14 cellular contexts compared by ENCODE assay signal in the genomic region with DNA sequence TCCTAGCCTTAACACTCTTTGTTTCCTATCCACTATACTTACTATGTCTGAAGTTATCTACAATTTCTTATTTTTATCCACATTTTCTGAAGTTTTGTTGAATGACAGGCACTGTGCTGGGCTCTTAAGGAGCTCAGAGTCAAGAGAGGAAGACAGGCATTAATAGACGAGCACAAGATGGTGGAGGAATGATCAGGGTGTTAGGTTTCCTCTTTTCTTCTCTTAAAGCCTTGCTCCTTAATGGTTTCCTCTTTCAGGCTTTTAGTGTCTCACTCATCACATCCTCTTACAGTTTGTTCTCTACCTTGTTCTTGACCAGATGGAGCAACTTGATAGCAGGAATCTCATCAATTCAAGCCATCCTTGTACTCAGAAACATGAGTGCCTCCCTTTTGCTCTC. TPM values are rescaled to one million over a fixed set of nuclear protein-coding genes. Genes with fewer than 3 reads are reported as not detected.
DNase-seq lines count a peak whose midpoint lies in the region; ATAC-seq lines count a peak whose summit lies in the region.
"Had no signal": no experiment of that assay in that cellular context is flagged by ENCODE, and none has a peak within 500 bp of the region (broad histone marks: within the 10 kb centered on the region; RNA-seq: fewer than 3 reads in every experiment).

No MANE protein-coding gene starts in this region.

- peaks cover 68% of the 10 kb centered on the region for H3K4me1 Mint-ChIP-seq in T-helper 2 cell treated with Interferon-gamma antibody and Interleukin-4, amounts not matched to agents 5 μg/mL and 100 μg/mL, for 36 hours (ENCODE audit: low read depth)
- H3K4me1 Mint-ChIP-seq in naive thymus-derived CD8-positive, alpha-beta T cell: peaks cover 19 to 51% (median 30%) of the 10 kb centered on the region in 4 donors

- H3K27ac ChIP-seq in trophoblast cell (ENCODE audit: low read depth, low read length): no peak overlapping the region

- no peak for ATAC-seq in naive thymus-derived CD8-positive, alpha-beta T cell
- no peak for ATAC-seq in HG02870 (IDR thresholded peaks at IDR 0.05; ENCODE audit: unreplicated experiment)

- H3K79me2 ChIP-seq in trophoblast cell (ENCODE audit: control insufficient read depth, insufficient read depth, low read length, poor library complexity): no peaks in the 10 kb centered on the region

- H3K9me3 Mint-ChIP-seq in T-helper 2 cell treated with Interferon-gamma antibody and Interleukin-4, amounts not matched to agents 5 μg/mL and 100 μg/mL, for 36 hours: peaks cover 19% of the 10 kb centered on the region
- no peaks in the 10 kb centered on the region for H3K9me3 Mint-ChIP-seq in naive thymus-derived CD8-positive, alpha-beta T cell

- no peak overlapping the region for H3K4ac ChIP-seq in trophoblast cell (ENCODE audit: low read depth, low read length)

- no peak overlapping the region for H4K8ac ChIP-seq in trophoblast cell (ENCODE audit: low read depth, low read length)

- no peak overlapping the region for H3K4me2 ChIP-seq in trophoblast cell (ENCODE audit: low read length)

- H3K9ac ChIP-seq in trophoblast cell (ENCODE audit: low read length): no peak overlapping the region

- WGBS in trophoblast cell (ENCODE audit: extremely low coverage, insufficient coverage, insufficient read length): no CpG with 5 or more reads among the region's 1 CpG

- no peaks in the 10 kb centered on the region for H3K79me1 ChIP-seq in trophoblast cell (ENCODE audit: low read length)

- no peak overlapping the region for H4K91ac ChIP-seq in trophoblast cell (ENCODE audit: low read depth, low read length)

- DNase-seq in SKM-1 treated with dmso at 0.1 percent for 144 hours (lab: John Stamatoyannopoulos, UW; ENCODE audit: unreplicated experiment): peak; percentile 42
- DNase-seq in SKM-1 (lab: John Stamatoyannopoulos, UW; ENCODE audit: unreplicated experiment): no peak
- peak; percentile 80 for DNase-seq in MV-4-11 (lab: John Stamatoyannopoulos, UW)
- no peak for DNase-seq in T-helper 2 cell treated with Interferon-gamma antibody and Interleukin-4, amounts not matched to agents 5 μg/mL and 100 μg/mL, for 36 hours (ENCODE audit: low spot score)
- no peak for DNase-seq in naive thymus-derived CD8-positive, alpha-beta T cell
- DNase-seq in trophoblast cell: no peak
- no peak for DNase-seq in HuH-7 (ENCODE audit: low spot score)
- DNase-seq: activated CD4-positive, alpha-beta T cell treated with anti-CD3 and anti-CD28 coated beads for 1 hour; activated gamma-delta T cell; GOT3; NCI-H2029; stimulated activated naive CD4-positive, alpha-beta T cell treated with Interleukin-2 at 50 U/mL for 16 hours had no signal

- no peak overlapping the region for H2AK5ac ChIP-seq in trophoblast cell (ENCODE audit: low read length)

- no peak overlapping the region for H2AFZ ChIP-seq in trophoblast cell (ENCODE audit: insufficient read depth, low read length, poor library complexity)

- no peak overlapping the region for H2BK120ac ChIP-seq in trophoblast cell (ENCODE audit: insufficient read depth, low read length, poor library complexity)

- H3K14ac ChIP-seq in trophoblast cell (ENCODE audit: low read length): no peak overlapping the region

- no peaks in the 10 kb centered on the region for H3K4me1 ChIP-seq in trophoblast cell (ENCODE audit: control insufficient read depth in 1 of 2, insufficient read depth in 2 of 2, low read length in 2 of 2)

- peaks cover 42% of the 10 kb centered on the region for H3K36me3 Mint-ChIP-seq in T-helper 2 cell treated with Interferon-gamma antibody and Interleukin-4, amounts not matched to agents 5 μg/mL and 100 μg/mL, for 36 hours (ENCODE audit: low read depth)
- no peaks in the 10 kb centered on the region for H3K36me3 Mint-ChIP-seq in naive thymus-derived CD8-positive, alpha-beta T cell

- H3K4me3 ChIP-seq in trophoblast cell (ENCODE audit: low read depth, low read length): no peak overlapping the region

- no peaks in the 10 kb centered on the region for H3K27me3 Mint-ChIP-seq in T-helper 2 cell treated with Interferon-gamma antibody and Interleukin-4, amounts not matched to agents 5 μg/mL and 100 μg/mL, for 36 hours (ENCODE audit: low read depth)
- H3K27me3 Mint-ChIP-seq in naive thymus-derived CD8-positive, alpha-beta T cell: peaks cover 0 to 9% (median 0%) of the 10 kb centered on the region in 5 donors

- H4K12ac ChIP-seq in trophoblast cell (ENCODE audit: low read depth, low read length): no peak overlapping the region

- no peak overlapping the region for H3K18ac ChIP-seq in trophoblast cell (ENCODE audit: low read length)

- no peaks in the 10 kb centered on the region for H3K36me3 ChIP-seq in trophoblast cell (ENCODE audit: control insufficient read depth in 1 of 2, insufficient read depth in 2 of 2, low read length in 2 of 2)

- no peaks in the 10 kb centered on the region for H3K27me3 ChIP-seq in trophoblast cell (ENCODE audit: insufficient read depth, low read length)

- no peak overlapping the region for H3K23ac ChIP-seq in trophoblast cell (ENCODE audit: low read length)

- H3K27ac Mint-ChIP-seq in T-helper 2 cell treated with Interferon-gamma antibody and Interleukin-4, amounts not matched to agents 5 μg/mL and 100 μg/mL, for 36 hours: peak overlapping the region; percentile 94
- H3K27ac Mint-ChIP-seq in naive thymus-derived CD8-positive, alpha-beta T cell: peak overlapping the region in 4 of 10 donors; percentile 26 to 83 (median 78)
- H3K27ac Mint-ChIP-seq: memory B cell had no signal

- POLR2A ChIA-PET in naive thymus-derived CD8-positive, alpha-beta T cell (lab: Charles Lee): interaction anchor here (0.7 to 1.3 kb wide), 2 partner anchors 13 to 52 kb away, joined by 4 to 8 read pairs; no protein-coding TSS in a partner anchor

- H2BK5ac ChIP-seq in trophoblast cell (ENCODE audit: low read depth, low read length, poor library complexity): no peak overlapping the region

- peak overlapping the region; percentile 62 for H3K4me3 Mint-ChIP-seq in T-helper 2 cell treated with Interferon-gamma antibody and Interleukin-4, amounts not matched to agents 5 μg/mL and 100 μg/mL, for 36 hours
- peak overlapping the region in 7 of 10 donors; percentile 20 to 70 (median 57) for H3K4me3 Mint-ChIP-seq in naive thymus-derived CD8-positive, alpha-beta T cell
- H3K4me3 Mint-ChIP-seq: memory B cell had no signal

- H3K9me3 ChIP-seq in trophoblast cell (ENCODE audit: insufficient read depth, low read depth, low read length): peaks cover 1% of the 10 kb centered on the region

- no peak overlapping the region for H2BK12ac ChIP-seq in trophoblast cell (ENCODE audit: low read length)

RNA-seq across cellular contexts. Expression of a gene that starts 52.9 kb away (rescaled TPM):
- 10 to 100 TPM; 21.3 to 23.0 TPM for total RNA-seq in naive thymus-derived CD8-positive, alpha-beta T cell
- 1 to 10 TPM; 1.1 to 2.7 (median 2.3) TPM for polyA plus RNA-seq in naive thymus-derived CD8-positive, alpha-beta T cell
- 17.5 and 18.7 TPM in 2 replicates for polyA plus RNA-seq in trophoblast cell (2013)

Comparison
In these comparisons a context has a peak if more than half of its experiments do, and no peak if none do; other contexts are left out.
1. DNase-seq: peak in SKM-1 treated with dmso at 0.1 percent for 144 hours (single experiment) and MV-4-11 (single experiment); none in SKM-1 (single experiment), T-helper 2 cell treated with Interferon-gamma antibody and Interleukin-4, amounts not matched to agents 5 μg/mL and 100 μg/mL, for 36 hours (single experiment), naive thymus-derived CD8-positive, alpha-beta T cell (0 of 10), trophoblast cell (0 of 2) and HuH-7 (single experiment).